In the genomic region with DNA sequence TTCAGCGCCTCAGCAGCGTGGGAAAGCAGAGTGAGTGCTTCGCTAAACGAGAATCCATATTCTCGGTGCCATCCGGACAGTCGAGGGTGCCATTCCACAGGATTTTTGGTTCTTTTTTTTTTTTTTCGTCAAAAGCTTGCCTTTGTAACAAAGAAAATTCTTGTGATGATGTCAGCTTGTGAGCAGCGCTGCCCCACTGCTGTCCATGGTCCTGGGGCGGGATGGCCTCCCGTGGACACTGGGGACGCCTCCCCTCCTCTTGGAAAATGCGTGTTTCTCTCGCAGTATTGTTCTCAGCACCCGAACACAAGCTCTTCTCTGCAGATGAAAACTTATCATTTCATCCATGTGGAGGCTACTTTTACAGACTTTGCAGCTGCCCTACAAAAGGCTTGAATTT, we compare ENCODE assay signal across 2 cellular contexts.
A peak's percentile ranks its signal among the peaks of the same experiment; 100 is the strongest.
TF ChIP-seq lines count a peak whose summit lies in the region.

No MANE protein-coding gene starts in this region.

TF ChIP-seq in HepG2, 621 proteins besides CTCF, POLR2A, EP300 and RAD21:
- TF ChIP-seq, protein P1, sequence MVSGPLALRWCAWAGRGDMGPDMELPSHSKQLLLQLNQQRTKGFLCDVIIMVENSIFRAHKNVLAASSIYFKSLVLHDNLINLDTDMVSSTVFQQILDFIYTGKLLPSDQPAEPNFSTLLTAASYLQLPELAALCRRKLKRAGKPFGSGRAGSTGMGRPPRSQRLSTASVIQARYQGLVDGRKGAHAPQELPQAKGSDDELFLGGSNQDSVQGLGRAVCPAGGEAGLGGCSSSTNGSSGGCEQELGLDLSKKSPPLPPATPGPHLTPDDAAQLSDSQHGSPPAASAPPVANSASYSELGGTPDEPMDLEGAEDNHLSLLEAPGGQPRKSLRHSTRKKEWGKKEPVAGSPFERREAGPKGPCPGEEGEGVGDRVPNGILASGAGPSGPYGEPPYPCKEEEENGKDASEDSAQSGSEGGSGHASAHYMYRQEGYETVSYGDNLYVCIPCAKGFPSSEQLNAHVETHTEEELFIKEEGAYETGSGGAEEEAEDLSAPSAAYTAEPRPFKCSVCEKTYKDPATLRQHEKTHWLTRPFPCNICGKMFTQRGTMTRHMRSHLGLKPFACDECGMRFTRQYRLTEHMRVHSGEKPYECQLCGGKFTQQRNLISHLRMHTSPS (CRISPR knock-in tag; IDR thresholded peaks at IDR 0.05; ENCODE audit: low read depth) = no peak
- TF ChIP-seq, protein P2, sequence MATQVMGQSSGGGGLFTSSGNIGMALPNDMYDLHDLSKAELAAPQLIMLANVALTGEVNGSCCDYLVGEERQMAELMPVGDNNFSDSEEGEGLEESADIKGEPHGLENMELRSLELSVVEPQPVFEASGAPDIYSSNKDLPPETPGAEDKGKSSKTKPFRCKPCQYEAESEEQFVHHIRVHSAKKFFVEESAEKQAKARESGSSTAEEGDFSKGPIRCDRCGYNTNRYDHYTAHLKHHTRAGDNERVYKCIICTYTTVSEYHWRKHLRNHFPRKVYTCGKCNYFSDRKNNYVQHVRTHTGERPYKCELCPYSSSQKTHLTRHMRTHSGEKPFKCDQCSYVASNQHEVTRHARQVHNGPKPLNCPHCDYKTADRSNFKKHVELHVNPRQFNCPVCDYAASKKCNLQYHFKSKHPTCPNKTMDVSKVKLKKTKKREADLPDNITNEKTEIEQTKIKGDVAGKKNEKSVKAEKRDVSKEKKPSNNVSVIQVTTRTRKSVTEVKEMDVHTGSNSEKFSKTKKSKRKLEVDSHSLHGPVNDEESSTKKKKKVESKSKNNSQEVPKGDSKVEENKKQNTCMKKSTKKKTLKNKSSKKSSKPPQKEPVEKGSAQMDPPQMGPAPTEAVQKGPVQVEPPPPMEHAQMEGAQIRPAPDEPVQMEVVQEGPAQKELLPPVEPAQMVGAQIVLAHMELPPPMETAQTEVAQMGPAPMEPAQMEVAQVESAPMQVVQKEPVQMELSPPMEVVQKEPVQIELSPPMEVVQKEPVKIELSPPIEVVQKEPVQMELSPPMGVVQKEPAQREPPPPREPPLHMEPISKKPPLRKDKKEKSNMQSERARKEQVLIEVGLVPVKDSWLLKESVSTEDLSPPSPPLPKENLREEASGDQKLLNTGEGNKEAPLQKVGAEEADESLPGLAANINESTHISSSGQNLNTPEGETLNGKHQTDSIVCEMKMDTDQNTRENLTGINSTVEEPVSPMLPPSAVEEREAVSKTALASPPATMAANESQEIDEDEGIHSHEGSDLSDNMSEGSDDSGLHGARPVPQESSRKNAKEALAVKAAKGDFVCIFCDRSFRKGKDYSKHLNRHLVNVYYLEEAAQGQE (IDR thresholded peaks at IDR 0.05; ENCODE audit: borderline replicate concordance in 1 of 2, low read depth in 1 of 2, low read length in 2 of 2) = peak; percentile 50 to 86

TF ChIP-seq in H1, 55 proteins besides CTCF, POLR2A, EP300 and RAD21:
- TF ChIP-seq JUND (IDR thresholded peaks at IDR 0.05; ENCODE audit: low read length) (peak; percentile 50; the same call in 1 of the 2 replicates), SIRT6 (IDR thresholded peaks at IDR 0.05; ENCODE audit: low read length) (no peak)
TF ChIP-seq in H1: peak in this region for 1.
